In the genomic region with DNA sequence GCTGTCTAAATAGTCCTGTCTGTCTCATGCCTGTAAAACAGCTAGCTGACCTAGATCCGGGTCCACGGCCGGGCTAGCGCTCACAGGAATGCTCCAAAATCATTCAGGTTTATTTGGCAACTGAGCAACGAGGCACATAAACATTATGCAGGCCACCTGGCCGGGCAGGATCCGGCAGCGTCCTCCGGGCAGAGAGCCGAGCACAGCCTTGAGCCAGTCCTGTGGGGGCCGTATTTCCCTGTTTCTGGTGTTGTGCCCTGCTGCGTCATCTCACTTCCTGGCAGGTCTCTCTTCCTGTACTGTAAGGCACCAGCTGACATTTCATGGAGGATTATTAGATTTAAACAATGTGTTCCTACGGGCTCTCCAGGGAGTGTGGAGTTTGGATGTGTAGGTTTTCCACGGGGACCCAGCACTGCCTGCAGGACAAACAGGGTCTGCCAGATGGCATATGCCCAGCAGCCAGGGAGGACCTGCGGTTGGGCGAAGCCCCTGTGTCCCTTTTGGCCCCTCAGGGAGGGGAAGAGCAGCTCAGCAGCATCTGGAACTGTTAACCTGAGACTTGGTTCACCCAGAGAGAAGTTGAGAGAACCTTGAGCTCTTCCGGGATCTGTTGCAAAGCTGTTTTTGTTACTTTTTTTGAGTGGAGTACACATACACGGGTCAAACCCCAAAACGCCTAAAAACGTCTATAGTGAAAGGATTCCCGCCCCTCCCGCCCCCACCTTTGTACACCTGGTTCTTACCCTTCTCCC, we compare ENCODE assay signal across 8 cellular contexts.
DNase-seq lines count a peak whose midpoint lies in the region; ATAC-seq lines count a peak whose summit lies in the region.

No MANE protein-coding gene starts in this region.

- DNase-seq in GF-D8 (lab: John Stamatoyannopoulos, UW) (peak; percentile 34), SHP77 (lab: John Stamatoyannopoulos, UW) (peak; percentile 49 to 81), fibroblast of the conjunctiva (ENCODE audit: low read depth) (peak; percentile 80), pons (ENCODE audit: low spot score) (peak; percentile 37), SW 1271 (lab: John Stamatoyannopoulos, UW) (no peak)
- no peak for DNase-seq in activated CD4-positive, alpha-beta T cell treated with anti-CD3 and anti-CD28 coated beads, Interleukin-2, amount 50 U/mL, for 4 hours

- ATAC-seq in HG02970 (IDR thresholded peaks at IDR 0.05; ENCODE audit: low FRiP score, unreplicated experiment) (no peak), GM21447 (IDR thresholded peaks at IDR 0.05; ENCODE audit: unreplicated experiment) (no peak)

Comparison
In these comparisons a context has a peak if more than half of its experiments do, and no peak if none do; other contexts are left out.
1. DNase-seq: peak in GF-D8 (single experiment), SHP77 (2 of 2), fibroblast of the conjunctiva (single experiment) and pons (single experiment); none in activated CD4-positive, alpha-beta T cell treated with anti-CD3 and anti-CD28 coated beads, Interleukin-2, amount 50 U/mL, for 4 hours (0 of 2) and SW 1271 (0 of 2).